In the genomic region with DNA sequence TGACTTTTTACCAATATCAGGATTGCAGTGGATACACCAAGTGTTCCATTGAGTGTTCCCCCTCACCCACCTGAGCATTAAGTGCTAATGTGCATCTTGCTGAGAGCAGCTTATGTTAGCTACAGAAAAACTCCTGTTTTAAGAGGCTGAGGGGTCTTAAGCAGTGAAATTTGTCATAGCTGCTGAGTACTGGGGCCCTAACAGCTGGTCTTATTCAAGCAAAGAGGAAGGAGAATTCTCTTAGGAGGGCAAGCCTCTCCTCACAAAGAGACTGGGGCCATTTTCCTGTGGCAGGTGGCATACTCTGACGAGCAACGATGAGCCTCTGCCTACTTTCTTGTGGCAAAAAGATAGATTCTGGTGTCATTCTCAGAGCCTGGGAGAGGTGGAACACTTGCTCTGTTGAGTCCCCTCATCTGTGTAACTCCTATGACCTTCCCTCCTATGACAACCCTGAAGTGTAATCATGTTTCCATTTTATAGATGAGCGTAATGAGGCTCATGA, we compare ENCODE assay signal across 21 cellular contexts. TPM values are rescaled to one million over a fixed set of nuclear protein-coding genes. Genes with fewer than 3 reads are reported as not detected.
DNase-seq lines count a peak whose midpoint lies in the region; ATAC-seq, FAIRE-seq and TF ChIP-seq lines count a peak whose summit lies in the region.
"Had no signal": no experiment of that assay in that cellular context is flagged by ENCODE, and none has a peak within 500 bp of the region (broad histone marks: within the 10 kb centered on the region; RNA-seq: fewer than 3 reads in every experiment).

No MANE protein-coding gene starts in this region.

- peaks cover 29% of the 10 kb centered on the region for H3K4me1 ChIP-seq in IMR-90 (ENCODE audit: control insufficient read depth, insufficient read depth, low read length)
- peaks cover 0 to 68% (median 8%) of the 10 kb centered on the region in 4 donors for H3K4me1 ChIP-seq in Peyer's patch
- peaks cover 38% of the 10 kb centered on the region for H3K4me1 ChIP-seq in mesenchymal stem cell (ENCODE audit: control insufficient read depth, insufficient read depth, low read depth, low read length)
- peaks cover 23% of the 10 kb centered on the region for H3K4me1 ChIP-seq in Karpas-422 (ENCODE audit: low read length)

- H3K36me3 ChIP-seq in IMR-90 (ENCODE audit: control insufficient read depth, insufficient read depth, low read length) = no peaks in the 10 kb centered on the region
- no peaks in the 10 kb centered on the region for H3K36me3 ChIP-seq in Peyer's patch
- H3K36me3 ChIP-seq in mesenchymal stem cell (ENCODE audit: control insufficient read depth in 1 of 2, insufficient read depth in 2 of 2, low read depth in 1 of 2, low read length in 2 of 2) = peaks cover 4 to 20% of the 10 kb centered on the region in 2 experiments
- H3K36me3 ChIP-seq in Karpas-422 (ENCODE audit: insufficient read depth, low read length) = no peaks in the 10 kb centered on the region
- H3K36me3 ChIP-seq: SJCRH30 had no signal

- H4K91ac ChIP-seq in IMR-90 (ENCODE audit: insufficient read depth, low read depth, low read length) (no peak overlapping the region), mesenchymal stem cell (ENCODE audit: low read length) (no peak overlapping the region)

- TF ChIP-seq CTCF in IMR-90 (conservative IDR thresholded peaks at IDR 0.05; ENCODE audit: low read depth, low read length) (no peak), Peyer's patch (IDR thresholded peaks at IDR 0.05) (no peak)

- TF ChIP-seq RAD21 in IMR-90 (IDR thresholded peaks at IDR 0.05; ENCODE audit: low read length) = no peak

- H3K9me3 ChIP-seq in IMR-90 (ENCODE audit: control insufficient read depth, insufficient read depth, low read length) (no peaks in the 10 kb centered on the region), Peyer's patch (no peaks in the 10 kb centered on the region), mesenchymal stem cell (ENCODE audit: control insufficient read depth, low read length) (no peaks in the 10 kb centered on the region), Karpas-422 (ENCODE audit: low read length) (no peaks in the 10 kb centered on the region)
- H3K9me3 ChIP-seq: SJCRH30 had no signal

- H2BK12ac ChIP-seq in mesenchymal stem cell (ENCODE audit: low read length in 2 of 2) = no peak overlapping the region

- H3K56ac ChIP-seq in IMR-90 (ENCODE audit: extremely low read depth, insufficient read depth, low read length) = no peak overlapping the region

- no peak overlapping the region for H3K9ac ChIP-seq in IMR-90 (ENCODE audit: low read depth, low read length)
- H3K9ac ChIP-seq in mesenchymal stem cell (ENCODE audit: low read length) = no peak overlapping the region
- no peak overlapping the region for H3K9ac ChIP-seq in Karpas-422 (ENCODE audit: low read length)

- FAIRE-seq in RCC 7860 (lab: Jason Lieb, UNC) = no peak
- FAIRE-seq: G401.6, H1 had no signal

- no peak overlapping the region for H4K5ac ChIP-seq in IMR-90 (ENCODE audit: low read depth, low read length)

- in situ Hi-C loops in IMR-90 (cut with MboI; ENCODE audit: low sequenced_read_pairs) = no loop called here

- H3K23ac ChIP-seq in IMR-90 (ENCODE audit: low read depth, low read length) (no peak overlapping the region), mesenchymal stem cell (ENCODE audit: low read length in 2 of 2) (no peak overlapping the region)

- H2BK20ac ChIP-seq in IMR-90 (ENCODE audit: low read depth, low read length) = no peak overlapping the region

- peak overlapping the region; percentile 26; the same call in 1 of the 2 replicates for H2AK5ac ChIP-seq in IMR-90 (ENCODE audit: low read depth, low read length)
- H2AK5ac ChIP-seq in mesenchymal stem cell (ENCODE audit: low read length, severe bottlenecking) = no peak overlapping the region

- H3K79me2 ChIP-seq in Karpas-422 (ENCODE audit: low read length) = no peaks in the 10 kb centered on the region

- H2BK5ac ChIP-seq in IMR-90 (ENCODE audit: low read depth, low read length, poor library complexity, severe bottlenecking) (no peak overlapping the region), mesenchymal stem cell (ENCODE audit: low read depth, low read length, poor library complexity, severe bottlenecking) (no peak overlapping the region)

- DNase-seq in IMR-90 = no peak
- no peak for DNase-seq in Peyer's patch
- no peak for DNase-seq in mesenchymal stem cell
- DNase-seq in RCC 7860 (ENCODE audit: low spot score) = no peak
- DNase-seq in Karpas-422 = no peak
- no peak for DNase-seq in NCI-H748 treated with DMSO at 0.1 percent for 48 hours (lab: John Stamatoyannopoulos, UW)
- DNase-seq: ACHN; C1 segment of cervical spinal cord; CD8-positive, alpha-beta memory T cell; KG1; NCI-H1105; NCI-H146; NCI-H2081; NCI-H2171; NCI-H345; PC-9; SJCRH30; T-helper 1 cell had no signal

- H3K18ac ChIP-seq in IMR-90 (ENCODE audit: low read depth, low read length) = no peak overlapping the region
- H3K18ac ChIP-seq in mesenchymal stem cell (ENCODE audit: low read depth in 1 of 2, low read length in 2 of 2) = no peak overlapping the region

- intact Hi-C loops in IMR-90 (cut with micrococcal nuclease) = no loop called here

- H2BK120ac ChIP-seq in IMR-90 (ENCODE audit: low read depth, low read length) = no peak overlapping the region
- no peak overlapping the region for H2BK120ac ChIP-seq in mesenchymal stem cell (ENCODE audit: low read depth, low read length)

- H3K9me1 ChIP-seq in IMR-90 (ENCODE audit: insufficient read depth, low read length) = peaks cover 48% of the 10 kb centered on the region

- dilution Hi-C loops in IMR-90 (cut with HindIII; ENCODE audit: low sequenced_read_pairs, unreplicated experiment) = no loop called here

- no peak overlapping the region for H3K27ac ChIP-seq in IMR-90 (ENCODE audit: insufficient read depth, low read length)
- H3K27ac ChIP-seq in Peyer's patch = peak overlapping the region in 3 of 4 donors; percentile 52 to 82 (median 75)
- no peak overlapping the region for H3K27ac ChIP-seq in mesenchymal stem cell (ENCODE audit: low read length, poor library complexity, severe bottlenecking)
- no peak overlapping the region for H3K27ac ChIP-seq in Karpas-422 (ENCODE audit: low read length)
- H3K27ac ChIP-seq: SJCRH30 had no signal

- H3K4me3 ChIP-seq in IMR-90 (ENCODE audit: insufficient read depth, low read depth, low read length) = no peak overlapping the region
- no peak overlapping the region for H3K4me3 ChIP-seq in Peyer's patch
- H3K4me3 ChIP-seq in mesenchymal stem cell (ENCODE audit: insufficient read depth in 1 of 2, low read depth in 1 of 2, low read length in 2 of 2) = no peak overlapping the region
- H3K4me3 ChIP-seq in Karpas-422 (ENCODE audit: low read length) = no peak overlapping the region
- H3K4me3 ChIP-seq: PC-9, SJCRH30 had no signal

- BruUV-seq in IMR-90 (replicated peaks; lab: Mats Ljungman, UMichigan) = no TSS peak

- POLR2A ChIA-PET in IMR-90 (lab: Charles Lee; ENCODE audit: unreplicated experiment) = no interaction called here

- H4K8ac ChIP-seq in IMR-90 (ENCODE audit: low read depth in 2 of 2, low read length in 2 of 2) (no peak overlapping the region), mesenchymal stem cell (ENCODE audit: low read length) (no peak overlapping the region)

- H3K9me2 ChIP-seq in Karpas-422 (replicated peaks; ENCODE audit: insufficient read depth, low read length) = no peaks in the 10 kb centered on the region

- no peak overlapping the region for H2AK9ac ChIP-seq in IMR-90 (replicated peaks; ENCODE audit: low read depth, low read length, poor library complexity)

- H3K27me3 ChIP-seq in IMR-90 (ENCODE audit: control insufficient read depth, insufficient read depth, low read length) (no peaks in the 10 kb centered on the region), Peyer's patch (no peaks in the 10 kb centered on the region), mesenchymal stem cell (ENCODE audit: control insufficient read depth in 1 of 2, insufficient read depth in 1 of 2, low read length in 2 of 2) (no peaks in the 10 kb centered on the region), Karpas-422 (ENCODE audit: low read length) (no peaks in the 10 kb centered on the region)
- H3K27me3 ChIP-seq: SJCRH30 had no signal

- H3K14ac ChIP-seq in IMR-90 (replicated peaks; ENCODE audit: low read depth, low read length) (no peak overlapping the region; the same call in 1 of the 2 replicates), mesenchymal stem cell (ENCODE audit: low read length in 2 of 2) (no peak overlapping the region)

- WGBS in IMR-90 (ENCODE audit: extremely low coverage in 2 of 2, insufficient read length in 1 of 2), 2 experiments = no CpG with 5 or more reads among the region's 3 CpGs
- WGBS in mesenchymal stem cell = 93% methylated on average over 3 of the region's 3 CpGs

- H3K4ac ChIP-seq in IMR-90 (ENCODE audit: low read depth, low read length) (no peak overlapping the region), mesenchymal stem cell (ENCODE audit: low read depth in 1 of 2, low read length in 2 of 2) (peak overlapping the region in 1 of 2 experiments; percentile 54)

- peaks cover 44 to 86% of the 10 kb centered on the region in 2 experiments for H3K79me1 ChIP-seq in IMR-90 (ENCODE audit: low read depth in 1 of 2, low read length in 2 of 2)
- peaks cover 25% of the 10 kb centered on the region for H3K79me1 ChIP-seq in mesenchymal stem cell (replicated peaks; ENCODE audit: low read length, poor library complexity, severe bottlenecking)

- H3K4me2 ChIP-seq in IMR-90 (ENCODE audit: low read depth, low read length) = no peak overlapping the region
- no peak overlapping the region for H3K4me2 ChIP-seq in mesenchymal stem cell (ENCODE audit: low read length, poor library complexity, severe bottlenecking)
- H3K4me2 ChIP-seq in Karpas-422 (ENCODE audit: low read depth, low read length, poor library complexity, severe bottlenecking) = no peak overlapping the region

- TF ChIP-seq POLR2A in IMR-90 (IDR thresholded peaks at IDR 0.05; ENCODE audit: low read depth, low read length) (no peak), Peyer's patch (IDR thresholded peaks at IDR 0.05) (no peak)

- CTCF ChIA-PET in IMR-90 (lab: Yijun Ruan, JAX) = no interaction called here

- H2BK15ac ChIP-seq in IMR-90 (ENCODE audit: low read depth, low read length) (0 out of 3 replicates have a peak overlapping the region, but pooled peaks have one; percentile 20), mesenchymal stem cell (ENCODE audit: low read depth, poor library complexity, severe bottlenecking) (peak overlapping the region; percentile 52)

- H2AFZ ChIP-seq in IMR-90 (replicated peaks; ENCODE audit: low read length, poor library complexity) = no peak overlapping the region
- H2AFZ ChIP-seq in mesenchymal stem cell (ENCODE audit: low read depth, low read length) = no peak overlapping the region
- H2AFZ ChIP-seq in Karpas-422 (ENCODE audit: low read length) = no peak overlapping the region
- H2AFZ ChIP-seq: PC-9 had no signal

- ATAC-seq in IMR-90 (ENCODE audit: low read depth) (no peak), HG02981 (IDR thresholded peaks at IDR 0.05; ENCODE audit: unreplicated experiment) (no peak)

- H4K20me1 ChIP-seq in IMR-90 (ENCODE audit: insufficient read depth, low read length) = peaks cover 52% of the 10 kb centered on the region
- peaks cover 93% of the 10 kb centered on the region for H4K20me1 ChIP-seq in Karpas-422 (ENCODE audit: insufficient read depth, low read depth, low read length)

RNA-seq across cellular contexts. Expression of gene SPRED2, which starts 53.2 kb away (rescaled TPM):
- total RNA-seq in IMR-90 (2012; rRNA removed) (4.7 and 4.8 TPM in 2 replicates), Peyer's patch (10 to 100 TPM; 14.9 to 26.9 (median 23.0) TPM)
- 18.7 and 19.1 TPM in 2 replicates for polyA plus RNA-seq in IMR-90 (2012; rRNA removed)
- 12.6 and 28.8 TPM in 2 replicates for polyA plus RNA-seq in IMR-90 (2012; cell fraction: cytosol; rRNA removed)
- polyA plus RNA-seq in IMR-90 (2012; cell fraction: nucleus; rRNA removed; ENCODE audit: low replicate concordance) = 23.1 and 31.2 TPM in 2 replicates
- polyA plus RNA-seq in mesenchymal stem cell (2013, experiment 1 of 2) = 47.3 TPM
- 45.9 TPM for polyA plus RNA-seq in mesenchymal stem cell (2013, experiment 2 of 2)
- 11.9 and 13.9 TPM in 2 replicates for total RNA-seq in Karpas-422 (2014; rRNA removed; shearing (Covaris generic); ENCODE audit: low replicate concordance)

Comparison
In these comparisons a context has a peak if more than half of its experiments do, and no peak if none do; other contexts are left out.
1. H3K27ac ChIP-seq: peak in Peyer's patch (3 of 4); none in IMR-90 (single experiment), mesenchymal stem cell (single experiment) and Karpas-422 (single experiment).